Comparison of ENCODE assay signal across 26 cellular contexts in genomic region chr12:130998136-130998535, GRCh38. TPM values are rescaled to one million over a fixed set of nuclear protein-coding genes. Genes with fewer than 3 reads are reported as not detected.
"Had no signal": no experiment of that assay in that cellular context is flagged by ENCODE, and none has a peak within 500 bp of the region (broad histone marks: within the 10 kb centered on the region; RNA-seq: fewer than 3 reads in every experiment).

No MANE protein-coding gene starts in this region.

- H3K4me3 ChIP-seq: colonic mucosa, esophagus squamous epithelium, gastrocnemius medialis, heart right ventricle, left lung, lower lobe of right lung, mucosa of descending colon had no signal

- H3K4me1 ChIP-seq: colonic mucosa, esophagus squamous epithelium had no signal

- H3K27me3 ChIP-seq: colonic mucosa, esophagus squamous epithelium, gastrocnemius medialis, heart right ventricle, left lung had no signal

- ATAC-seq: effector memory CD8-positive, alpha-beta T cell; esophagus mucosa; gastrocnemius medialis; heart right ventricle; left cardiac atrium; left lung; left ventricle myocardium superior; lower lobe of right lung; mucosa of descending colon had no signal

- H3K9me3 ChIP-seq: colonic mucosa, esophagus squamous epithelium, gastrocnemius medialis, left lung, lower lobe of right lung had no signal

- H3K36me3 ChIP-seq: colonic mucosa, gastrocnemius medialis had no signal

- DNase-seq: colonic mucosa; cortex of kidney; effector CD8-positive, alpha-beta T cell; effector memory CD8-positive, alpha-beta T cell; endodermal cell; erythroblast; esophagus squamous epithelium; foreskin fibroblast; foreskin melanocyte; gastrocnemius medialis; glutamatergic neuron; head of caudate nucleus; heart right ventricle; hippocampal formation; left cardiac atrium; left ventricle myocardium superior; lower lobe of right lung; mesenchymal stem cell; mucosa of descending colon had no signal

- H3K27ac ChIP-seq: colonic mucosa, epithelial cell of prostate, esophagus squamous epithelium, gastrocnemius medialis, heart right ventricle, left lung, lower lobe of right lung had no signal

- FAIRE-seq: endometrium, islet of Langerhans, keratinocyte had no signal

RNA-seq across cellular contexts. Expression of gene ADGRD1, which starts 44.4 kb away (rescaled TPM):
- total RNA-seq: glomerular endothelial cell had no signal
- polyA plus RNA-seq: keratinocyte had no signal
